8 cellular contexts compared by ENCODE assay signal in the genomic region with DNA sequence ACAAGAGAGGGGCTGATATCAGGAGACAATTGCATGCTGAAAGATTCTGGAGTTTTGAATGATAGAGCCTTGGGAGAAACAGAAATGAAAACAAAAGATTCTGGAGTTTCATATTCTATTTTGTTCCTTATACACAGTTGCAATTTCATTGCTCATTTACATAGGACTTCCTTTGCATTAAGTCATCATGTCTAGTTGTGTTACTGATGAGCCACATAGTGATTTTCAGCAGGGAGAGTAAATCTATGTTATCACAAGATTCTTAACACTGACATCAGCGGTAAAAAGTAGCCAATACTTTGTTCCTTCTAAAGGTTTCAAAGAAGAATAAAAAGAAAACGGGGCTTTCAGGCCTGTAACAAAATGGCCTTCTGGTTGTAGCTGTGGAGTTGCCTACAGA. TPM values are rescaled to one million over a fixed set of nuclear protein-coding genes. Genes with fewer than 3 reads are reported as not detected.
DNase-seq lines count a peak whose midpoint lies in the region; ATAC-seq and TF ChIP-seq lines count a peak whose summit lies in the region.

No MANE protein-coding gene starts in this region.

- peak overlapping the region in 1 of 4 donors; percentile 24 for H3K4me3 ChIP-seq in Peyer's patch

- no peak for TF ChIP-seq POLR2A in Peyer's patch (IDR thresholded peaks at IDR 0.05)

- H3K36me3 ChIP-seq in Peyer's patch = no peaks in the 10 kb centered on the region

- peak overlapping the region; percentile 71 for H3K27ac Mint-ChIP-seq in mesothelial cell of epicardium

- H3K4me1 ChIP-seq in Peyer's patch = peaks cover 0 to 31% (median 15%) of the 10 kb centered on the region in 4 donors

- no peak overlapping the region for H3K4me3 Mint-ChIP-seq in mesothelial cell of epicardium

- peak; percentile 47 for ATAC-seq in GM18517 (IDR thresholded peaks at IDR 0.05; ENCODE audit: unreplicated experiment)
- ATAC-seq in HG02610 (IDR thresholded peaks at IDR 0.05; ENCODE audit: unreplicated experiment) = peak; percentile 59

- H3K36me3 Mint-ChIP-seq in mesothelial cell of epicardium = no peaks in the 10 kb centered on the region

- no peaks in the 10 kb centered on the region for H3K9me3 ChIP-seq in Peyer's patch

- DNase-seq in OCI-M1 (lab: John Stamatoyannopoulos, UW) (peak; percentile 49), mesothelial cell of epicardium (ENCODE audit: low spot score in 2 of 2, unreplicated experiment in 2 of 2) (no peak), COR-L47 (lab: John Stamatoyannopoulos, UW) (no peak), Peyer's patch (no peak), midbrain (lab: John Stamatoyannopoulos, UW) (no peak), NCI-H526 treated with DMSO at 0.1 percent for 48 hours (lab: John Stamatoyannopoulos, UW) (no peak)

- no peaks in the 10 kb centered on the region for H3K9me3 Mint-ChIP-seq in mesothelial cell of epicardium

- H3K4me1 Mint-ChIP-seq in mesothelial cell of epicardium = peaks cover 22% of the 10 kb centered on the region

- peak overlapping the region in 2 of 4 donors; percentile 70 to 83 for H3K27ac ChIP-seq in Peyer's patch

- H3K27me3 ChIP-seq in Peyer's patch = no peaks in the 10 kb centered on the region

- no peak for TF ChIP-seq CTCF in mesothelial cell of epicardium (IDR thresholded peaks at IDR 0.05; ENCODE audit: unreplicated experiment)
- no peak for TF ChIP-seq CTCF in Peyer's patch (IDR thresholded peaks at IDR 0.05)

- no peaks in the 10 kb centered on the region for H3K27me3 Mint-ChIP-seq in mesothelial cell of epicardium (ENCODE audit: low read depth)

RNA-seq across cellular contexts. Expression of gene ADAM17, which starts 7.1 kb away (rescaled TPM):
- 47.2 to 48.8 TPM (median 47.8 TPM) in 3 replicates for total RNA-seq in mesothelial cell of epicardium
- 10 to 100 TPM; 10.5 to 45.4 (median 21.0) TPM for total RNA-seq in Peyer's patch
